Comparison of ENCODE assay signal across 1 cellular context in the genomic region with DNA sequence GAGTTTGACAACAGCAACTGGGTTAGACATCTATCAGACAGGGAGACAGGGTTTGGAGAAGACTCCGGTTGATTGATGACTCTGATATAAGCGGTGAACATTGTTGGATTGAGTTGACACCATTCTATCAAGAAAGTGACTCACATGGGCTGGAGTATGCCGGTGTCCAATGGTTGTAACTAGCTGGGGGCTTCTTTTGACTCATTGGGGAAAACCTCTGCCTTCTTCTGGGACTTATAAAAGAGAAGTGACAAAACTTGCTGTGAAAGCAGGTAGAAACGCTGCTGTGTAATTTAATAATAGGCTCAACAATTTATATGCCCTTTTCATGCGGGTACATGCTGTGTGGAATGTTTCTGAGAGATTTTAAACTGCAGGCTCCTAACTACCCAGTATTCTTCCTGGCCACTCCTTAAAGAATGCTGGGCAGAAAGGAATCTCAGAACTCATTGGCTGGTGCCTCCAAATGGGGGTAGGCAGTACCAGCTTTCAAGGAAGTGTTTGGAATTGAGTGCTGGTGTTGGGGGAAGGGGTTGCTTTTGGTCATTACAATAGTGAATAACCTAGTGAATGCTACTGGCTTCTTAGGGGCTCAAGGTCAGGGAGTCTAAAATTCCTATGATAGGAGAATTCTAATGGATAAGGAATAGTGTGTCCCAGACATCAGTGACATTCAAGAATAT.
TF ChIP-seq lines count a peak whose summit lies in the region.

No MANE protein-coding gene starts in this region.

TF ChIP-seq in K562, 482 proteins besides CTCF, POLR2A, EP300 and RAD21 (continued from another document):
- TF ChIP-seq, protein P1, sequence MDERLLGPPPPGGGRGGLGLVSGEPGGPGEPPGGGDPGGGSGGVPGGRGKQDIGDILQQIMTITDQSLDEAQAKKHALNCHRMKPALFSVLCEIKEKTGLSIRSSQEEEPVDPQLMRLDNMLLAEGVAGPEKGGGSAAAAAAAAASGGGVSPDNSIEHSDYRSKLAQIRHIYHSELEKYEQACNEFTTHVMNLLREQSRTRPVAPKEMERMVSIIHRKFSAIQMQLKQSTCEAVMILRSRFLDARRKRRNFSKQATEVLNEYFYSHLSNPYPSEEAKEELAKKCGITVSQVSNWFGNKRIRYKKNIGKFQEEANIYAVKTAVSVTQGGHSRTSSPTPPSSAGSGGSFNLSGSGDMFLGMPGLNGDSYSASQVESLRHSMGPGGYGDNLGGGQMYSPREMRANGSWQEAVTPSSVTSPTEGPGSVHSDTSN (CRISPR knock-in tag; IDR thresholded peaks at IDR 0.05; ENCODE audit: low read depth) = no peak
- TF ChIP-seq, protein P1 (tag; conservative IDR thresholded peaks at IDR 0.05; ENCODE audit: low read depth) = peak; percentile 61; the same call in 1 of the 2 replicates
- TF ChIP-seq MEIS2 (IDR thresholded peaks at IDR 0.05; ENCODE audit: partially characterized antibody) (peak; percentile 84), ZNF175 (CRISPR knock-in tag; IDR thresholded peaks at IDR 0.05; ENCODE audit: low read depth) (0 out of 2 replicates have a peak, but pooled peaks have one; percentile 27)
